ENCODE assay signal across 22 cellular contexts in the genomic region with DNA sequence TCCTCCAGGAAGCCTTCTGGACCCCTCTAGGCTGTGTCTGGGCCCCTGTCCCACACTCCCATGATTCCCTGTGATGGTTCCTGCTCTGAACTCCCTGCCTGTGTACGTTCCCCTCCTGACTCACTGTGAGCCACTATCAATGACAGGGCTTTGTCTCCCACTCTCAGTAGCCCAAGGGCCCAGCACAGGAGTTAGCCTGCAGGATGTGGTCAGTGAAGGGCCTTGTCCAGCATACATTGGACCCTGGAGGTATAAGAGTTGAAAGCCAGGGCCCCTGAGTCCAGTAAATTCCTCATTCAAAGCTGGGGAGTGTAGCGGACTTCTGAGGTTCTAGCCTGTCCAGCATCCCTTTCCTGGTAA. TPM values are rescaled to one million over a fixed set of nuclear protein-coding genes. Genes with fewer than 3 reads are reported as not detected.
"Had no signal": no experiment of that assay in that cellular context is flagged by ENCODE, and none has a peak within 500 bp of the region (broad histone marks: within the 10 kb centered on the region; RNA-seq: fewer than 3 reads in every experiment).

No MANE protein-coding gene starts in this region.

- H3K27ac ChIP-seq: left lung, right lobe of liver, thoracic aorta, vagina had no signal

- H3K36me3 ChIP-seq: left lung, right lobe of liver, thoracic aorta, vagina had no signal

- H3K4me3 ChIP-seq: left lung, lung, right lobe of liver, thoracic aorta, vagina had no signal

- ATAC-seq: left lung; naive thymus-derived CD4-positive, alpha-beta T cell; right lobe of liver had no signal

- DNase-seq: activated B cell treated with CpG ODN at 0.5 μM for 24 hours; activated CD4-positive, alpha-beta memory T cell treated with anti-CD3 and anti-CD28 coated beads, Interleukin-2, amount 10 ng/mL, durations not matched to agents 7 days and 5 days; activated effector memory CD4-positive, alpha-beta T cell treated with Interleukin-2 at 50 U/mL for 16 hours; activated naive CD4-positive, alpha-beta T cell treated with anti-CD3 and anti-CD28 coated beads for 36 hours; activated naive CD8-positive, alpha-beta T cell treated with anti-CD3 and anti-CD28 coated beads, Interleukin-2, amount 10 ng/mL, durations not matched to agents 7 days and 5 days; amniotic stem cell; cortex of kidney; erythroblast; foreskin fibroblast; naive thymus-derived CD4-positive, alpha-beta T cell; small intestine; stimulated activated CD4-positive, alpha-beta T cell treated with anti-CD3 and anti-CD28 coated beads, Interleukin-2, amount 100 ng/mL, for 24 hours had no signal

- FAIRE-seq: bronchial epithelial cell, small intestine had no signal

- H3K9me3 ChIP-seq: left lung, right lobe of liver, thoracic aorta, vagina had no signal

- H3K27me3 ChIP-seq: right lobe of liver, vagina had no signal

- H3K4me1 ChIP-seq: right lobe of liver had no signal

RNA-seq across cellular contexts. Expression of a gene that starts 19.0 kb away (rescaled TPM):
- total RNA-seq: bronchial epithelial cell, fibroblast of lung, kidney epithelial cell, neural crest cell had no signal
- polyA plus RNA-seq: fibroblast of lung had no signal

RNA-seq across cellular contexts. Expression of a gene that starts 40.3 kb away (rescaled TPM):
- total RNA-seq: activated B cell treated with CpG ODN at 0.5 μM for 24 hours; activated CD4-positive, alpha-beta memory T cell treated with anti-CD3 and anti-CD28 coated beads, Interleukin-2, amount 10 ng/mL, durations not matched to agents 7 days and 5 days; activated CD4-positive, alpha-beta T cell treated with anti-CD3 and anti-CD28 coated beads for 36 hours; activated naive CD4-positive, alpha-beta T cell treated with anti-CD3 and anti-CD28 coated beads for 36 hours; activated naive CD8-positive, alpha-beta T cell treated with anti-CD3 and anti-CD28 coated beads, Interleukin-2, amount 10 ng/mL, durations not matched to agents 7 days and 5 days; bronchial epithelial cell; left lung; naive thymus-derived CD4-positive, alpha-beta T cell; neural crest cell had no signal
- polyA plus RNA-seq: fibroblast of lung; naive thymus-derived CD4-positive, alpha-beta T cell had no signal
